ENCODE assay signal across 26 cellular contexts in the genomic region with DNA sequence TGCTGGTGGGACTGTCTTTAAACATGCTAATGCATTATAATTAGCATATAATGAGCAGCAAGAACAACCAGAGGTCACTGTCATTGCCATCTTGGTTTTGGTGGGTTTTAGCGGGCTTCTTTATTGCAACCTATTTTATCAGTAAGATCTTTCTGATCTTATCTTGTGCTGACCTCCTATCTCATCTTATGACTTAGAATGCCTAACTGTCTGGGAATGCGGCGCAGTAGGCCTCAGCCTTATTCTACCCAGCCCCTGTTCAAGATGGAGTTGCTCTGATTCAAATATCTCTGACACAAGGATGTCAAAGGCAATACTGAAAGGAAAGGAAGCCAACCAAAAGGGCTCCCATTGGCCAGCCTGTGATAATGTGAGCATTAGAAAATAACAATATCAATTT.
"Had no signal": no experiment of that assay in that cellular context is flagged by ENCODE, and none has a peak within 500 bp of the region (broad histone marks: within the 10 kb centered on the region; RNA-seq: fewer than 3 reads in every experiment).

No MANE protein-coding gene starts in this region.

- H3K9me3 Mint-ChIP-seq: immature natural killer cell; memory B cell; naive B cell; natural killer cell treated with Interleukin-12 subunit alpha and Interleukin-12 subunit beta and Interleukin-15 and Interleukin-18, amount 100 ng/mL, for 72 hours; stimulated activated effector memory CD8-positive, alpha-beta T cell treated with anti-CD3 and anti-CD28 coated beads, Interleukin-12 subunit alpha, Interleukin-12 subunit beta, amount 100 ng/mL, for 72 hours had no signal

- H3K4me3 ChIP-seq: dorsolateral prefrontal cortex, gastrocnemius medialis, lung, mucosa of descending colon, prostate gland, right atrium auricular region, stomach, thyroid gland, upper lobe of left lung had no signal

- H3K27ac ChIP-seq: dorsolateral prefrontal cortex, epithelial cell of prostate, gastrocnemius medialis, parathyroid adenoma, prostate gland, right atrium auricular region, stomach, thyroid gland, upper lobe of left lung had no signal

- H3K36me3 Mint-ChIP-seq: immature natural killer cell; memory B cell; naive B cell; natural killer cell treated with Interleukin-12 subunit alpha and Interleukin-12 subunit beta and Interleukin-15 and Interleukin-18, amount 100 ng/mL, for 72 hours; stimulated activated effector memory CD8-positive, alpha-beta T cell treated with anti-CD3 and anti-CD28 coated beads, Interleukin-12 subunit alpha, Interleukin-12 subunit beta, amount 100 ng/mL, for 72 hours had no signal

- H3K9ac ChIP-seq: parathyroid adenoma had no signal

- H3K4me3 Mint-ChIP-seq: immature natural killer cell; memory B cell; mesothelial cell of epicardium; naive B cell; natural killer cell treated with Interleukin-12 subunit alpha and Interleukin-12 subunit beta and Interleukin-15 and Interleukin-18, amount 100 ng/mL, for 72 hours; neural crest cell; stimulated activated effector memory CD8-positive, alpha-beta T cell treated with anti-CD3 and anti-CD28 coated beads, Interleukin-12 subunit alpha, Interleukin-12 subunit beta, amount 100 ng/mL, for 72 hours had no signal

- DNase-seq: dorsolateral prefrontal cortex; effector CD4-positive, alpha-beta T cell; foreskin fibroblast; gastrocnemius medialis; head of caudate nucleus; immature natural killer cell; mucosa of descending colon; naive B cell; stimulated activated CD4-positive, alpha-beta T cell treated with anti-CD3 and anti-CD28 coated beads, Interleukin-2, amount 100 ng/mL, for 24 hours; stimulated activated CD4-positive, alpha-beta T cell treated with anti-CD3 and anti-CD28 coated beads, Interleukin-4, amount 100 ng/mL, for 24 hours; stimulated activated naive CD4-positive, alpha-beta T cell treated with Interleukin-2 at 50 U/mL for 16 hours; stomach; thyroid gland; upper lobe of left lung had no signal

- H3K27me3 ChIP-seq: dorsolateral prefrontal cortex, right atrium auricular region, stomach, thyroid gland, upper lobe of left lung had no signal

- H3K36me3 ChIP-seq: gastrocnemius medialis, prostate gland, right atrium auricular region, stomach, thyroid gland, upper lobe of left lung had no signal

- H3K4me1 ChIP-seq: gastrocnemius medialis, parathyroid adenoma, prostate gland, right atrium auricular region, thyroid gland, upper lobe of left lung had no signal

- H2AFZ ChIP-seq: parathyroid adenoma had no signal

- ATAC-seq: esophagus mucosa; gastrocnemius medialis; mucosa of descending colon; natural killer cell treated with Interleukin-12 subunit alpha and Interleukin-12 subunit beta and Interleukin-15 and Interleukin-18, amount 100 ng/mL, for 72 hours; sciatic nerve; stimulated activated effector memory CD8-positive, alpha-beta T cell treated with anti-CD3 and anti-CD28 coated beads, Interleukin-12 subunit alpha, Interleukin-12 subunit beta, amount 100 ng/mL, for 72 hours had no signal

- H3K79me2 ChIP-seq: parathyroid adenoma had no signal

- H3K9me3 ChIP-seq: gastrocnemius medialis, mucosa of descending colon, prostate gland, stomach, thyroid gland, upper lobe of left lung had no signal

- H3K27ac Mint-ChIP-seq: immature natural killer cell; memory B cell; mesothelial cell of epicardium; natural killer cell treated with Interleukin-12 subunit alpha and Interleukin-12 subunit beta and Interleukin-15 and Interleukin-18, amount 100 ng/mL, for 72 hours; stimulated activated effector memory CD8-positive, alpha-beta T cell treated with anti-CD3 and anti-CD28 coated beads, Interleukin-12 subunit alpha, Interleukin-12 subunit beta, amount 100 ng/mL, for 72 hours had no signal
